ENCODE assay signal across 20 cellular contexts in the genomic region with DNA sequence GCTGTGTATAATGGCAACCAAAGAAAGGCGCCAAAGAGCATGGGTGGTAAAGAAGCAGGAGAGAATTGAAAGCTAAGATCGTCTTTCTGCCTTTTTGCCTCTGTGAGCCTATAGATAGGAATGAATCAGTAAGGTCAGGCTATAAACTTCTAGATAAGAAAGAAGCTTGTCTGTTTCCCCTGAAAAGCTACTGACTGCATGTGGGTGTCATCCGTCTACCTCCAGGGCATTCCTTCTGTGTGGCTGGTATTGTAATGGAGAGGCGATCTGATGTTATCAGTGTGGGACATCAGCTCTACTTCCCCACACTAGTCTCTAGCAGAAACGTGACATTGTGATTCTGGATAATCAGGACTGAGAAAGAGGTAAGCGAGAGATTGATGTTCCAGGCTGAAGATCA.
DNase-seq lines count a peak whose midpoint lies in the region; ATAC-seq and TF ChIP-seq lines count a peak whose summit lies in the region.
"Had no signal": no experiment of that assay in that cellular context is flagged by ENCODE, and none has a peak within 500 bp of the region (broad histone marks: within the 10 kb centered on the region; RNA-seq: fewer than 3 reads in every experiment).

No MANE protein-coding gene starts in this region.

- H3K4me1 Mint-ChIP-seq in natural killer cell: no peaks in the 10 kb centered on the region

- H3K9me3 Mint-ChIP-seq in natural killer cell: no peaks in the 10 kb centered on the region
- H3K9me3 Mint-ChIP-seq: H9 had no signal

- ATAC-seq in natural killer cell: no peak

- no peaks in the 10 kb centered on the region for H3K36me3 Mint-ChIP-seq in natural killer cell

- TF ChIP-seq CTCF in natural killer cell (IDR thresholded peaks at IDR 0.05): no peak

- no peak overlapping the region for H3K27ac Mint-ChIP-seq in natural killer cell
- H3K27ac Mint-ChIP-seq: H9 had no signal

- no peak overlapping the region for H3K4me3 Mint-ChIP-seq in natural killer cell
- H3K4me3 Mint-ChIP-seq: H9 had no signal

- DNase-seq in ELR (ENCODE audit: low read depth) (peak; percentile 6), SK-N-DZ (ENCODE audit: low spot score) (peak; percentile 47), iPS-NIHi7 (ENCODE audit: extremely low spot score) (peak; percentile 33), hypothalamus (lab: John Stamatoyannopoulos, UW) (no peak), inferior parietal cortex (ENCODE audit: extremely low spot score) (no peak), cardiac septum (ENCODE audit: low spot score) (no peak), natural killer cell (no peak)
- DNase-seq: ACHN, AML-193, Caco-2, DMS153, H9, IMR-90, Karpas-422, MM.1S, NCI-H1092 treated with DMSO at 0.1 percent for 48 hours, NCI-H1694, NCI-H2227 treated with DMSO at 0.1 percent for 48 hours, NCI-H524, SIG-M5 had no signal

- peaks cover 12 to 20% of the 10 kb centered on the region in 2 donors for H3K27me3 Mint-ChIP-seq in natural killer cell (ENCODE audit: low read depth in 2 of 2)

- intact Hi-C loops in cardiac septum (cut with DNase I): no loop called here
- intact Hi-C loops in natural killer cell (cut with micrococcal nuclease): no loop called here

Comparison
In these comparisons a context has a peak if more than half of its experiments do, and no peak if none do; other contexts are left out.
1. DNase-seq: peak in ELR (single experiment), SK-N-DZ (single experiment) and iPS-NIHi7 (single experiment); none in hypothalamus (0 of 51), inferior parietal cortex (single experiment), cardiac septum (single experiment) and natural killer cell (single experiment).